11 cellular contexts compared by ENCODE assay signal in the genomic region with DNA sequence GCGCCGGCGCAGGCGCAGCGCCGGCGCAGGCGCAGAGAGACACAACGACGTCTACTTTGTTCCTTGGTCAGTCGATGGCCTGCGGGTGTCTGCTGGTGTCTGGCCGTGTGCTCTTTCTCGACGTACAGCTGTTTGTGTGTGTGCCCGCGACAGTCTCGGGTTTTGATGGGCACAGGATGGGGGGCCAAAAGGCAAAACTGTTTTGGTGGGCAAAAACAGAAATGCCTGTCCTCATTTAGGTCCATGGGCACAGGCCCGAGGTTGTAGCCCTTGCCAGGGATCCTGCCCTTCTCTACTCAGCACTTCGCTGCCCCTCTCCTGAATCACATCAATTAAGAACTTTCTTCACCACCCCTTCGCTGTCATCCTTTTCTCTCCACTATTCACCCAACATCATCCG.
DNase-seq lines count a peak whose midpoint lies in the region; ATAC-seq and TF ChIP-seq lines count a peak whose summit lies in the region.
"Had no signal": no experiment of that assay in that cellular context is flagged by ENCODE, and none has a peak within 500 bp of the region (broad histone marks: within the 10 kb centered on the region; RNA-seq: fewer than 3 reads in every experiment).

No MANE protein-coding gene starts in this region.

- no peak overlapping the region for H3K4me3 ChIP-seq in GM06990 (replicated peaks; ENCODE audit: low read depth, low read length)
- peak overlapping the region in 1 of 2 experiments; percentile 33; a peak in 1 of 4 replicates for H3K4me3 ChIP-seq in SK-N-SH (ENCODE audit: low read depth in 2 of 2, low read length in 1 of 2)
- H3K4me3 ChIP-seq: K562, thoracic aorta had no signal

- TF ChIP-seq EP300 in SK-N-SH (IDR thresholded peaks at IDR 0.05; ENCODE audit: borderline replicate concordance in 1 of 2, low read depth in 1 of 2, low read length in 1 of 2) = no peak

- DNase-seq in GM06990 (ENCODE audit: extremely low read depth, insufficient read length) (peak; percentile 1), SK-N-SH (peak; percentile 51), fibroblast of the conjunctiva (ENCODE audit: low read depth) (peak; percentile 23), progenitor cell of endocrine pancreas (ENCODE audit: low spot score, unreplicated experiment) (no peak), dedifferentiated amniotic fluid mesenchymal stem cell (ENCODE audit: extremely low spot score) (no peak), T1000 (lab: John Stamatoyannopoulos, UW) (no peak), T-helper 9 cell (no peak)
- DNase-seq: NCI-H524 treated with DMSO at 0.1 percent for 48 hours had no signal

- H3K4me1 Mint-ChIP-seq in progenitor cell of endocrine pancreas (ENCODE audit: low read depth) = no peaks in the 10 kb centered on the region

- H3K9me2 ChIP-seq in SK-N-SH = no peaks in the 10 kb centered on the region

- H3K79me2 ChIP-seq in SK-N-SH (ENCODE audit: insufficient read depth) = no peaks in the 10 kb centered on the region

- no peaks in the 10 kb centered on the region for H3K27me3 ChIP-seq in GM06990 (replicated peaks; ENCODE audit: control insufficient read depth, insufficient read depth, low read length)
- H3K27me3 ChIP-seq in SK-N-SH (ENCODE audit: insufficient read depth) = no peaks in the 10 kb centered on the region

- TF ChIP-seq RAD21 in SK-N-SH (IDR thresholded peaks at IDR 0.05; ENCODE audit: low read length) = no peak

- H3F3A ChIP-seq in SK-N-SH (replicated peaks; ENCODE audit: insufficient read depth) = peaks cover 4% of the 10 kb centered on the region

- H3K4me2 ChIP-seq in SK-N-SH = 0 out of 2 replicates have a peak overlapping the region, but pooled peaks have one; percentile 59

- TF ChIP-seq CTCF in GM06990 (IDR thresholded peaks at IDR 0.05; ENCODE audit: insufficient read depth, low read length, poor library complexity, severe bottlenecking) (no peak), SK-N-SH (IDR thresholded peaks at IDR 0.05) (no peak), progenitor cell of endocrine pancreas (IDR thresholded peaks at IDR 0.05; ENCODE audit: unreplicated experiment) (no peak)

- CTCF ChIA-PET in SK-N-SH (lab: Yijun Ruan, JAX) = no interaction called here

- no peaks in the 10 kb centered on the region for H4K20me1 ChIP-seq in SK-N-SH (ENCODE audit: insufficient read depth)

- H3K27ac Mint-ChIP-seq in progenitor cell of endocrine pancreas = peak overlapping the region; percentile 95

- H3K36me3 Mint-ChIP-seq in progenitor cell of endocrine pancreas (ENCODE audit: insufficient read depth) = peaks cover 4% of the 10 kb centered on the region

- peak overlapping the region; percentile 74 for H3K4me3 Mint-ChIP-seq in progenitor cell of endocrine pancreas (ENCODE audit: low read depth)

- peaks cover 9% of the 10 kb centered on the region for H3K9me3 Mint-ChIP-seq in progenitor cell of endocrine pancreas (ENCODE audit: low read depth)

- H3K9ac ChIP-seq in SK-N-SH = no peak overlapping the region

- H3K36me3 ChIP-seq in GM06990 (ENCODE audit: control insufficient read depth, insufficient read depth, low read length) (no peaks in the 10 kb centered on the region), SK-N-SH (replicated peaks in 1 of 2; ENCODE audit: control insufficient read depth in 1 of 2, insufficient read depth in 2 of 2, low read length in 1 of 2) (no peaks in the 10 kb centered on the region)
- H3K36me3 ChIP-seq: thoracic aorta had no signal

- no peaks in the 10 kb centered on the region for H3K9me3 ChIP-seq in SK-N-SH
- H3K9me3 ChIP-seq: thoracic aorta had no signal

- peak overlapping the region in 1 of 2 experiments; percentile 58; a peak in 1 of 4 replicates for H3K27ac ChIP-seq in SK-N-SH (ENCODE audit: low read depth in 2 of 2, low read length in 1 of 2)
- H3K27ac ChIP-seq: thoracic aorta had no signal

- H2AFZ ChIP-seq in SK-N-SH (ENCODE audit: low read depth) = no peak overlapping the region

- ATAC-seq in GM21576 (IDR thresholded peaks at IDR 0.05; ENCODE audit: unreplicated experiment) = no peak
- ATAC-seq: K562 had no signal

- no peaks in the 10 kb centered on the region; a peak in 1 of 4 replicates for H3K4me1 ChIP-seq in SK-N-SH (ENCODE audit: control insufficient read depth in 1 of 2, insufficient read depth in 2 of 2, low read depth in 1 of 2, low read length in 1 of 2)

- peaks cover 16% of the 10 kb centered on the region for H3K27me3 Mint-ChIP-seq in progenitor cell of endocrine pancreas

- POLR2A ChIA-PET in SK-N-SH (lab: Yijun Ruan, JAX) = no interaction called here

- 76% methylated on average over 14 of the region's 22 CpGs for WGBS in SK-N-SH (ENCODE audit: low lambda C conversion rate)

TF ChIP-seq in SK-N-SH, 30 proteins besides CTCF, POLR2A, EP300 and RAD21:
- TF ChIP-seq, protein P1, sequence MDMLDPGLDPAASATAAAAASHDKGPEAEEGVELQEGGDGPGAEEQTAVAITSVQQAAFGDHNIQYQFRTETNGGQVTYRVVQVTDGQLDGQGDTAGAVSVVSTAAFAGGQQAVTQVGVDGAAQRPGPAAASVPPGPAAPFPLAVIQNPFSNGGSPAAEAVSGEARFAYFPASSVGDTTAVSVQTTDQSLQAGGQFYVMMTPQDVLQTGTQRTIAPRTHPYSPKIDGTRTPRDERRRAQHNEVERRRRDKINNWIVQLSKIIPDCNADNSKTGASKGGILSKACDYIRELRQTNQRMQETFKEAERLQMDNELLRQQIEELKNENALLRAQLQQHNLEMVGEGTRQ (IDR thresholded peaks at IDR 0.05; ENCODE audit: borderline replicate concordance, low read depth, low read length) = no peak
- TF ChIP-seq RCOR1 (IDR thresholded peaks at IDR 0.05; ENCODE audit: low read length) (no peak), FOSL2 (IDR thresholded peaks at IDR 0.05; ENCODE audit: borderline replicate concordance, low read depth) (no peak), NRF1 (IDR thresholded peaks at IDR 0.05; ENCODE audit: low read depth, low read length) (peak; percentile 53), GATA2 (CRISPR knock-in tag; IDR thresholded peaks at IDR 0.05) (no peak), POLR2AphosphoS5 (IDR thresholded peaks at IDR 0.05; ENCODE audit: low read depth, low read length) (peak; percentile 55; the same call in 1 of the 2 replicates), TAF1 (IDR thresholded peaks at IDR 0.05; ENCODE audit: borderline replicate concordance, low read depth, low read length) (no peak), ELF1 (IDR thresholded peaks at IDR 0.05) (no peak)
- TF ChIP-seq, protein P2, sequence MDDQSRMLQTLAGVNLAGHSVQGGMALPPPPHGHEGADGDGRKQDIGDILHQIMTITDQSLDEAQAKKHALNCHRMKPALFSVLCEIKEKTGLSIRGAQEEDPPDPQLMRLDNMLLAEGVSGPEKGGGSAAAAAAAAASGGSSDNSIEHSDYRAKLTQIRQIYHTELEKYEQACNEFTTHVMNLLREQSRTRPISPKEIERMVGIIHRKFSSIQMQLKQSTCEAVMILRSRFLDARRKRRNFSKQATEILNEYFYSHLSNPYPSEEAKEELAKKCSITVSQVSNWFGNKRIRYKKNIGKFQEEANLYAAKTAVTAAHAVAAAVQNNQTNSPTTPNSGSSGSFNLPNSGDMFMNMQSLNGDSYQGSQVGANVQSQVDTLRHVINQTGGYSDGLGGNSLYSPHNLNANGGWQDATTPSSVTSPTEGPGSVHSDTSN (IDR thresholded peaks at IDR 0.05) = no peak
- TF ChIP-seq, protein P3, sequence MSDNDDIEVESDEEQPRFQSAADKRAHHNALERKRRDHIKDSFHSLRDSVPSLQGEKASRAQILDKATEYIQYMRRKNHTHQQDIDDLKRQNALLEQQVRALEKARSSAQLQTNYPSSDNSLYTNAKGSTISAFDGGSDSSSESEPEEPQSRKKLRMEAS (IDR thresholded peaks at IDR 0.05; ENCODE audit: low read depth) = 0 out of 2 replicates have a peak, but pooled peaks have one; percentile 23
TF ChIP-seq in SK-N-SH: peak in this region for 3.

Comparison
In these comparisons a context has a peak if more than half of its experiments do, and no peak if none do; other contexts are left out.
1. DNase-seq: peak in GM06990 (single experiment), SK-N-SH (single experiment) and fibroblast of the conjunctiva (single experiment); none in progenitor cell of endocrine pancreas (single experiment), dedifferentiated amniotic fluid mesenchymal stem cell (single experiment), T1000 (single experiment) and T-helper 9 cell (single experiment).